ENCODE assay signal across 13 cellular contexts in genomic region chr17:78559749-78560368, GRCh38. TPM values are rescaled to one million over a fixed set of nuclear protein-coding genes. Genes with fewer than 3 reads are reported as not detected.
DNase-seq lines count a peak whose midpoint lies in the region; ATAC-seq and TF ChIP-seq lines count a peak whose summit lies in the region.
"Had no signal": no experiment of that assay in that cellular context is flagged by ENCODE, and none has a peak within 500 bp of the region (broad histone marks: within the 10 kb centered on the region; RNA-seq: fewer than 3 reads in every experiment).

No MANE protein-coding gene starts in this region.

- intact Hi-C loops in HCT116 (cut with micrococcal nuclease) (no loop called here), left colon (cut with DNase I, micrococcal nuclease) (no loop called here)

- peaks cover 12% of the 10 kb centered on the region; the same call in 1 of the 2 replicates for H3K27me3 ChIP-seq in HCT116 (ENCODE audit: insufficient read depth, low read length)

- H3K4me3 ChIP-seq in HCT116 (replicated peaks in 1 of 2; ENCODE audit: low read depth in 1 of 2, low read length in 2 of 2) = no peak overlapping the region
- H3K4me3 ChIP-seq: skin epidermis had no signal

- no peak overlapping the region for H3K27ac ChIP-seq in HCT116 (ENCODE audit: low read depth, low read length)
- no peak overlapping the region for H3K27ac ChIP-seq in VCaP
- H3K27ac ChIP-seq: skin epidermis had no signal

- H3K9ac ChIP-seq in HCT116 (ENCODE audit: low read length) = no peak overlapping the region

- peak overlapping the region; percentile 37 for H3K4me2 ChIP-seq in HCT116 (ENCODE audit: low read length)

- RAD21 ChIA-PET in HCT116 (lab: Charles Lee; ENCODE audit: low non-redundant PET in 1 of 2, low total read pairs in 2 of 2, uncharacterized antibody in 2 of 2, unreplicated experiment in 2 of 2) = interaction anchor here in 1 of 2 experiments (1.7 kb wide), 1 partner anchor 63 kb away, joined by 7 read pairs; no protein-coding TSS in a partner anchor

- no peaks in the 10 kb centered on the region for H4K20me1 ChIP-seq in HCT116 (ENCODE audit: insufficient read depth)

- no peaks in the 10 kb centered on the region for H3K79me2 ChIP-seq in HCT116 (ENCODE audit: insufficient read depth, low read length)

- TF ChIP-seq CTCF in HCT116 (IDR thresholded peaks at IDR 0.05 in 2 of 3, conservative IDR thresholded peaks at IDR 0.05 in 1 of 3; ENCODE audit: borderline replicate concordance in 1 of 3, insufficient read depth in 1 of 3, low read depth in 2 of 3, low read length in 2 of 3) (peak; percentile 69 to 87 (median 78); a peak in 5 of 6 replicates), VCaP (conservative IDR thresholded peaks at IDR 0.05) (peak; percentile 42), GM10248 (IDR thresholded peaks at IDR 0.05; ENCODE audit: control extremely low read depth, extremely low read depth, low read depth, missing control alignments) (no peak)

- H3K4me1 ChIP-seq in HCT116 (ENCODE audit: control insufficient read depth in 1 of 2, insufficient read depth in 2 of 2, low read length in 2 of 2) = peaks cover 3 to 14% of the 10 kb centered on the region in 2 experiments; a peak in 3 of 4 replicates

- peak overlapping the region; percentile 15 for H2AFZ ChIP-seq in HCT116 (ENCODE audit: low read depth, low read length, poor library complexity, severe bottlenecking)

- TF ChIP-seq RAD21 in HCT116 (IDR thresholded peaks at IDR 0.05; ENCODE audit: low read depth) = peak; percentile 69

- no peaks in the 10 kb centered on the region for H3K9me2 ChIP-seq in HCT116 (ENCODE audit: insufficient read depth)

- no peaks in the 10 kb centered on the region for H3K36me3 ChIP-seq in HCT116 (ENCODE audit: control insufficient read depth in 1 of 2, insufficient read depth in 2 of 2, low read length in 2 of 2)

- no peak for TF ChIP-seq POLR2A in HCT116 (IDR thresholded peaks at IDR 0.05; ENCODE audit: borderline replicate concordance, extremely low read depth, insufficient read depth, insufficient read length)

- CTCF ChIA-PET in HCT116 (lab: Charles Lee) (interaction anchor here (0.6 to 3.2 kb wide), 13 partner anchors 9 to 177 kb away, joined by 3 to 20 read pairs (median 3); no protein-coding TSS in a partner anchor), GM10248 (lab: Yijun Ruan, JAX) (interaction anchor here (1.4 kb wide), 1 partner anchor 73 kb away, joined by 3 read pairs; no protein-coding TSS in a partner anchor)

- BruUV-seq in HCT116 (replicated peaks; lab: Mats Ljungman, UMichigan) = no TSS peak

- POLR2A ChIA-PET in HCT116 (lab: Charles Lee) = no interaction called here
- POLR2A ChIA-PET in GM10248 (lab: Yijun Ruan, JAX) = no interaction called here

- peak; percentile 96 for ATAC-seq in HCT116
- peak; percentile 51 for ATAC-seq in left colon
- no peak for ATAC-seq in GM18868 (IDR thresholded peaks at IDR 0.05; ENCODE audit: unreplicated experiment)

- peak; percentile 17 for DNase-seq in NCI-H748 (lab: John Stamatoyannopoulos, UW; ENCODE audit: unreplicated experiment)
- DNase-seq in NCI-H748 treated with DMSO at 0.1 percent for 48 hours (lab: John Stamatoyannopoulos, UW) = no peak
- DNase-seq in HCT116 (ENCODE audit: low read depth, low spot score) = peak; percentile 57
- peak in 1 of 2 donors; percentile 44 for DNase-seq in left colon
- DNase-seq in DMS 273 (lab: John Stamatoyannopoulos, UW; ENCODE audit: unreplicated experiment) = no peak
- DNase-seq in GM10248 (ENCODE audit: extremely low spot score) = no peak
- DNase-seq: GF-D8, MV-4-11, NCI-H345, substantia nigra had no signal

- H3K9me3 ChIP-seq in HCT116 (ENCODE audit: control insufficient read depth in 1 of 2, insufficient read depth in 1 of 2, low read depth in 1 of 2, low read length in 2 of 2) = no peaks in the 10 kb centered on the region

TF ChIP-seq in HCT116, 20 proteins besides CTCF, POLR2A, EP300 and RAD21:
- no peak for TF ChIP-seq CBX3 (IDR thresholded peaks at IDR 0.05; ENCODE audit: low read depth)
- peak; percentile 61; the same call in 1 of the 2 replicates for TF ChIP-seq MAX (IDR thresholded peaks at IDR 0.05)
- TF ChIP-seq EZH2 (IDR thresholded peaks at IDR 0.05) = no peak
- TF ChIP-seq JUND (IDR thresholded peaks at IDR 0.05) = no peak
- no peak for TF ChIP-seq EZH2phosphoT487 (IDR thresholded peaks at IDR 0.05; ENCODE audit: borderline replicate concordance)
- TF ChIP-seq SP1 (IDR thresholded peaks at IDR 0.05; ENCODE audit: low read depth) = no peak
- TF ChIP-seq ZBTB33 (IDR thresholded peaks at IDR 0.05; ENCODE audit: extremely low read depth, insufficient replicate concordance, low read length) = no peak
- TF ChIP-seq CEBPB (IDR thresholded peaks at IDR 0.05; ENCODE audit: low read depth) = no peak
- TF ChIP-seq TCF7L2 (IDR thresholded peaks at IDR 0.05; ENCODE audit: borderline replicate concordance, extremely low read depth, insufficient read depth, insufficient read length) = peak; percentile 86
- no peak for TF ChIP-seq POLR2AphosphoS5 (IDR thresholded peaks at IDR 0.05; ENCODE audit: low read depth, low read length)
- no peak for TF ChIP-seq ELF1 (IDR thresholded peaks at IDR 0.05; ENCODE audit: borderline replicate concordance, low read depth)

RNA-seq across cellular contexts. Expression of gene DNAH17, which starts 17.3 kb away (rescaled TPM):
- total RNA-seq in HCT116 (2021; ENCODE audit: unreplicated experiment) (0.69 TPM), left colon (not detected)
- 1.4 and 1.6 TPM in 2 replicates for polyA plus RNA-seq in HCT116 (2012)

Comparison
In these comparisons a context has a peak if more than half of its experiments do, and no peak if none do; other contexts are left out.
1. DNase-seq: peak in NCI-H748 (single experiment) and HCT116 (single experiment); none in NCI-H748 treated with DMSO at 0.1 percent for 48 hours (single experiment), DMS 273 (single experiment) and GM10248 (single experiment).